ENCODE assay signal across 10 cellular contexts in the genomic region with DNA sequence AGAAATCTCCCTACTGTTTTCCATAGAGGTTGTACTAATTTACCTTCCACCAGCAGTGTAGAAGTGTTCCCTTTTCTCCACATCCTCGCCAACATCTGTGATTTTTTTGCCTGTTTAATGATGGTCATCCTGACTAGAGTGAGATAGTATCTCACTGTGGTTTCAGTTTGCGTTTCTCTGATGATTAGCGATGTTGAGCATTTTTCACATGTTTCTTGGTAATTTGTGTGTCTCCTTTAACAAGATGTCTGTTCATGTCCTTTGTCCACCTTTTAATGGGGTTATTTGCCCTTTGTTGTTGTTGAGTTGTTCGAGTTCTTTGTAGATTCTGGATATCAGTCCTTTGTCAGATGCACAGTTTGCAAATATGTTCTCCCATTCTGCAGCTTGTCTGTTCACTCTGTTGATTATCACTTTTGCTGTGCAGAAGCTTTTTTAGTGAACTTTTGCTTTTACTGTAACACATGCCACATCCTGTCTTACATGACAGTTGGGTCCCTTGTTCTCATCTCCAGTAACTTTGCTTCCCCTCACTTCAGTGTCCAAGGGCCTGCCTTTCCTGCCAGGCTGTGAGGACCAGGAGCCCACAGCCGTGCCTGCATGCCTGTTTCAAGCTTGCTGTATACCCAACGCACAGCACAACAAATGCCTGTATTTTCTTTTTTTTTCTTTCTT.
DNase-seq lines count a peak whose midpoint lies in the region; ATAC-seq and TF ChIP-seq lines count a peak whose summit lies in the region.
"Had no signal": no experiment of that assay in that cellular context is flagged by ENCODE, and none has a peak within 500 bp of the region (broad histone marks: within the 10 kb centered on the region; RNA-seq: fewer than 3 reads in every experiment).

No MANE protein-coding gene starts in this region.

- 69 to 70% methylated on average over 5 to 6 of the region's 6 CpGs for WGBS in gastroesophageal sphincter (ENCODE audit: low coverage in 1 of 2), 2 donors

- no peak for TF ChIP-seq CTCF in CD14-positive monocyte (IDR thresholded peaks at IDR 0.05)
- no peak for TF ChIP-seq CTCF in activated CD8-positive, alpha-beta T cell treated with anti-CD3 and anti-CD28 coated beads for 36 hours (IDR thresholded peaks at IDR 0.05)
- TF ChIP-seq CTCF in gastroesophageal sphincter (IDR thresholded peaks at IDR 0.05) = no peak

- DNase-seq in CD14-positive monocyte (ENCODE audit: low spot score) (no peak), NCI-H510A treated with DMSO at 0.1 percent for 48 hours (lab: John Stamatoyannopoulos, UW) (no peak), mucosa of gallbladder (ENCODE audit: low spot score) (no peak)
- peak; percentile 23 for DNase-seq in activated CD8-positive, alpha-beta T cell treated with anti-CD3 and anti-CD28 coated beads for 36 hours
- no peak for DNase-seq in stimulated activated CD8-positive, alpha-beta memory T cell treated with anti-CD3 and anti-CD28 coated beads, Interleukin-4, amount 100 ng/mL, for 48 hours
- DNase-seq: occipital lobe had no signal

- H3K36me3 Mint-ChIP-seq in CD14-positive monocyte = no peaks in the 10 kb centered on the region
- no peaks in the 10 kb centered on the region for H3K36me3 Mint-ChIP-seq in activated CD8-positive, alpha-beta T cell treated with anti-CD3 and anti-CD28 coated beads for 36 hours (ENCODE audit: low read depth)

- no peaks in the 10 kb centered on the region for H3K36me3 ChIP-seq in gastroesophageal sphincter

- ATAC-seq in GM19351 (IDR thresholded peaks at IDR 0.05; ENCODE audit: unreplicated experiment) (peak; percentile 61), HG03139 (IDR thresholded peaks at IDR 0.05; ENCODE audit: unreplicated experiment) (peak; percentile 53), gastroesophageal sphincter (no peak)
- ATAC-seq in activated CD8-positive, alpha-beta T cell treated with anti-CD3 and anti-CD28 coated beads for 36 hours = peak; percentile 73

- no peak overlapping the region for H3K27ac ChIP-seq in gastroesophageal sphincter
- H3K27ac ChIP-seq: SK-N-MC had no signal

- POLR2A ChIA-PET in activated CD8-positive, alpha-beta T cell treated with anti-CD3 and anti-CD28 coated beads for 36 hours (lab: Charles Lee) = interaction anchor here (0.8 to 1.0 kb wide), 2 partner anchors 98 to 113 kb away, joined by 3 read pairs; no protein-coding TSS in a partner anchor

- no peak for TF ChIP-seq EP300 in gastroesophageal sphincter (IDR thresholded peaks at IDR 0.05)

- intact Hi-C loops in CD14-positive monocyte (cut with micrococcal nuclease) = no loop called here
- intact Hi-C loops in activated CD8-positive, alpha-beta T cell treated with anti-CD3 and anti-CD28 coated beads for 36 hours (cut with micrococcal nuclease) = no loop called here

- H3K27me3 Mint-ChIP-seq in CD14-positive monocyte (ENCODE audit: low read depth in 3 of 3) = peaks cover 0 to 5% (median 0%) of the 10 kb centered on the region in 3 donors
- H3K27me3 Mint-ChIP-seq in activated CD8-positive, alpha-beta T cell treated with anti-CD3 and anti-CD28 coated beads for 36 hours = no peaks in the 10 kb centered on the region

- H3K9me3 Mint-ChIP-seq in CD14-positive monocyte = peaks cover 0 to 4% (median 0%) of the 10 kb centered on the region in 7 donors
- H3K9me3 Mint-ChIP-seq in activated CD8-positive, alpha-beta T cell treated with anti-CD3 and anti-CD28 coated beads for 36 hours = no peaks in the 10 kb centered on the region

- CTCF ChIA-PET in activated CD8-positive, alpha-beta T cell treated with anti-CD3 and anti-CD28 coated beads for 36 hours (lab: Charles Lee) = interaction anchor here (1.0 to 2.6 kb wide), 4 partner anchors 15 to 605 kb away, joined by 3 to 8 read pairs (median 4); no protein-coding TSS in a partner anchor

- H3K4me1 ChIP-seq in gastroesophageal sphincter = peaks cover 0 to 14% (median 0%) of the 10 kb centered on the region in 3 donors

- peaks cover 55% of the 10 kb centered on the region for H3K4me1 Mint-ChIP-seq in CD14-positive monocyte
- H3K4me1 Mint-ChIP-seq in activated CD8-positive, alpha-beta T cell treated with anti-CD3 and anti-CD28 coated beads for 36 hours (ENCODE audit: low read depth) = peaks cover 31% of the 10 kb centered on the region

- H3K27ac Mint-ChIP-seq in CD14-positive monocyte = peak overlapping the region in 2 of 7 donors; percentile 16 to 21
- peak overlapping the region; percentile 55 for H3K27ac Mint-ChIP-seq in activated CD8-positive, alpha-beta T cell treated with anti-CD3 and anti-CD28 coated beads for 36 hours

- H3K27me3 ChIP-seq in gastroesophageal sphincter = no peaks in the 10 kb centered on the region

- H3K9me3 ChIP-seq in gastroesophageal sphincter = no peaks in the 10 kb centered on the region

- no peak for TF ChIP-seq POLR2A in gastroesophageal sphincter (IDR thresholded peaks at IDR 0.05)

- H3K4me3 Mint-ChIP-seq in CD14-positive monocyte = peak overlapping the region; percentile 42 to 70
- H3K4me3 Mint-ChIP-seq in activated CD8-positive, alpha-beta T cell treated with anti-CD3 and anti-CD28 coated beads for 36 hours = peak overlapping the region; percentile 40

- H3K4me3 ChIP-seq in gastroesophageal sphincter = no peak overlapping the region
- H3K4me3 ChIP-seq: SK-N-MC had no signal
